22 cellular contexts compared by ENCODE assay signal in genomic region chr12:66584673-66585072, GRCh38.
DNase-seq lines count a peak whose midpoint lies in the region; ATAC-seq and TF ChIP-seq lines count a peak whose summit lies in the region.
"Had no signal": no experiment of that assay in that cellular context is flagged by ENCODE, and none has a peak within 500 bp of the region (broad histone marks: within the 10 kb centered on the region; RNA-seq: fewer than 3 reads in every experiment).

No MANE protein-coding gene starts in this region.

- H3K9me3 Mint-ChIP-seq in MCF 10A (ENCODE audit: unreplicated experiment), result no peaks in the 10 kb centered on the region

- in situ Hi-C loops in astrocyte of the spinal cord (cut with HindIII; ENCODE audit: low sequenced_read_pairs), result no loop called here

- no peaks in the 10 kb centered on the region for H3K36me3 ChIP-seq in breast epithelium
- H3K36me3 ChIP-seq: neutrophil, prostate gland, SJCRH30, vagina had no signal

- H3K4me1 Mint-ChIP-seq in MCF 10A (ENCODE audit: insufficient read depth, unreplicated experiment), result no peaks in the 10 kb centered on the region
- H3K4me1 Mint-ChIP-seq: brain, CD14-positive monocyte had no signal

- TF ChIP-seq CTCF in MCF 10A (IDR thresholded peaks at IDR 0.05; ENCODE audit: unreplicated experiment) (no peak), breast epithelium (IDR thresholded peaks at IDR 0.05) (no peak), astrocyte of the spinal cord (IDR thresholded peaks at IDR 0.05; ENCODE audit: low read depth, low read length) (no peak)

- DNase-seq in MCF 10A (ENCODE audit: unreplicated experiment) (peak; percentile 59), breast epithelium (ENCODE audit: low spot score in 2 of 2) (no peak), NCI-H226 (peak; percentile 76), astrocyte of the spinal cord (ENCODE audit: low read depth, low spot score) (peak; percentile 28), renal cortical epithelial cell (ENCODE audit: low read depth) (peak; percentile 38), NCI-H2227 (lab: John Stamatoyannopoulos, UW; ENCODE audit: unreplicated experiment) (no peak), sciatic nerve (ENCODE audit: low spot score) (no peak), NCI-H1105 (lab: John Stamatoyannopoulos, UW) (no peak)
- DNase-seq: HCEC 1CT, kidney, NCI-H1417, NCI-H526, SJCRH30, T-helper 1 cell, testis had no signal

- H3K36me3 Mint-ChIP-seq in MCF 10A (ENCODE audit: insufficient read depth, unreplicated experiment), result no peaks in the 10 kb centered on the region
- H3K36me3 Mint-ChIP-seq: activated naive CD8-positive, alpha-beta T cell; CD14-positive monocyte had no signal

- intact Hi-C loops in MCF 10A (cut with micrococcal nuclease) (no loop called here), breast epithelium (cut with DNase I; ENCODE audit: low total_unique reads) (no loop called here), sciatic nerve (cut with DNase I) (no loop called here)

- no peak for ATAC-seq in sciatic nerve

- no peak overlapping the region for H3K27ac Mint-ChIP-seq in MCF 10A (ENCODE audit: low read depth, unreplicated experiment)
- H3K27ac Mint-ChIP-seq: activated naive CD8-positive, alpha-beta T cell; brain; CD14-positive monocyte had no signal

- no TSS peak for BruUV-seq in MCF 10A (replicated peaks; lab: Mats Ljungman, UMichigan)

- no peaks in the 10 kb centered on the region for H3K9me3 ChIP-seq in breast epithelium
- H3K9me3 ChIP-seq: neutrophil, prostate gland, SJCRH30, testis, vagina had no signal

- no peak overlapping the region for H3K4me3 Mint-ChIP-seq in MCF 10A (ENCODE audit: unreplicated experiment)
- H3K4me3 Mint-ChIP-seq: activated naive CD8-positive, alpha-beta T cell; brain; CD14-positive monocyte had no signal

- H3K4me3 ChIP-seq in breast epithelium (no peak overlapping the region), astrocyte of the spinal cord (ENCODE audit: low read depth, low read length) (no peak overlapping the region)
- H3K4me3 ChIP-seq: coronary artery, prostate gland, SJCRH30, testis, vagina had no signal

- POLR2A ChIA-PET in MCF 10A (lab: Yijun Ruan, JAX), result no interaction called here

- no peaks in the 10 kb centered on the region for H3K27me3 ChIP-seq in breast epithelium
- H3K27me3 ChIP-seq: neutrophil, SJCRH30, testis, vagina had no signal

- CTCF ChIA-PET in MCF 10A (lab: Yijun Ruan, JAX), result interaction anchor here (0.6 to 0.7 kb wide), 2 partner anchors 284 to 306 kb away, joined by 3 to 4 read pairs; no protein-coding TSS in a partner anchor

- no peaks in the 10 kb centered on the region for H3K27me3 Mint-ChIP-seq in MCF 10A (ENCODE audit: insufficient read depth, unreplicated experiment)
- H3K27me3 Mint-ChIP-seq: activated naive CD8-positive, alpha-beta T cell; brain had no signal

- no peaks in the 10 kb centered on the region for H3K4me1 ChIP-seq in breast epithelium
- H3K4me1 ChIP-seq: prostate gland, SJCRH30, testis, vagina had no signal

- no peak overlapping the region for H3K27ac ChIP-seq in breast epithelium
- H3K27ac ChIP-seq: coronary artery, neutrophil, prostate gland, SJCRH30, testis, vagina had no signal

- TF ChIP-seq POLR2A in breast epithelium (IDR thresholded peaks at IDR 0.05), result no peak

Comparison
In these comparisons a context has a peak if more than half of its experiments do, and no peak if none do; other contexts are left out.
1. DNase-seq: peak in MCF 10A (single experiment), NCI-H226 (single experiment), astrocyte of the spinal cord (single experiment) and renal cortical epithelial cell (single experiment); none in breast epithelium (0 of 2), NCI-H2227 (single experiment), sciatic nerve (single experiment) and NCI-H1105 (single experiment).